ENCODE assay signal across 12 cellular contexts in genomic region chr13:46664195-46664594, GRCh38.
"Had no signal": no experiment of that assay in that cellular context is flagged by ENCODE, and none has a peak within 500 bp of the region (broad histone marks: within the 10 kb centered on the region; RNA-seq: fewer than 3 reads in every experiment).

No MANE protein-coding gene starts in this region.

- H3K27ac Mint-ChIP-seq: activated CD4-positive, alpha-beta memory T cell treated with anti-CD3 and anti-CD28 coated beads, Interleukin-2, amount 10 ng/mL, durations not matched to agents 7 days and 5 days; T-helper 2 cell treated with Interferon-gamma antibody and Interleukin-4, amounts not matched to agents 5 μg/mL and 100 μg/mL, for 36 hours had no signal

- H3K36me3 ChIP-seq: cardiac muscle cell, gastrocnemius medialis, heart right ventricle, left lung, transverse colon had no signal

- FAIRE-seq: astrocyte, colon, small intestine had no signal

- DNase-seq: activated CD4-positive, alpha-beta memory T cell treated with anti-CD3 and anti-CD28 coated beads, Interleukin-2, amount 10 ng/mL, durations not matched to agents 7 days and 5 days; activated naive CD4-positive, alpha-beta T cell; gastrocnemius medialis; heart right ventricle; left lung; small intestine; substantia nigra; transverse colon had no signal

- H3K4me3 ChIP-seq: cardiac muscle cell, gastrocnemius medialis, heart right ventricle, left lung, transverse colon had no signal

- ATAC-seq: gastrocnemius medialis, heart right ventricle, left lung had no signal

- H3K27me3 Mint-ChIP-seq: activated CD4-positive, alpha-beta memory T cell treated with anti-CD3 and anti-CD28 coated beads, Interleukin-2, amount 10 ng/mL, durations not matched to agents 7 days and 5 days had no signal

- H3K4me3 Mint-ChIP-seq: activated CD4-positive, alpha-beta memory T cell treated with anti-CD3 and anti-CD28 coated beads, Interleukin-2, amount 10 ng/mL, durations not matched to agents 7 days and 5 days; T-helper 2 cell treated with Interferon-gamma antibody and Interleukin-4, amounts not matched to agents 5 μg/mL and 100 μg/mL, for 36 hours had no signal

- H3K9me3 ChIP-seq: gastrocnemius medialis, heart right ventricle, left lung, transverse colon had no signal

- H3K9me3 Mint-ChIP-seq: activated CD4-positive, alpha-beta memory T cell treated with anti-CD3 and anti-CD28 coated beads, Interleukin-2, amount 10 ng/mL, durations not matched to agents 7 days and 5 days; T-helper 2 cell treated with Interferon-gamma antibody and Interleukin-4, amounts not matched to agents 5 μg/mL and 100 μg/mL, for 36 hours had no signal

- H3K27ac ChIP-seq: cardiac muscle cell had no signal

- H3K27me3 ChIP-seq: cardiac muscle cell, gastrocnemius medialis, heart right ventricle, left lung, transverse colon had no signal
